Comparison of ENCODE assay signal across 23 cellular contexts in genomic region chr6:14178083-14178445, GRCh38.
"Had no signal": no experiment of that assay in that cellular context is flagged by ENCODE, and none has a peak within 500 bp of the region (broad histone marks: within the 10 kb centered on the region; RNA-seq: fewer than 3 reads in every experiment).

No MANE protein-coding gene starts in this region.

- H3K9ac ChIP-seq: parathyroid adenoma had no signal

- ATAC-seq: heart left ventricle; left ventricle myocardium superior; psoas muscle; sciatic nerve; stimulated activated naive B cell treated with anti-CD40 and anti-IgM and Interleukin-4, amounts not matched to agents 10 μg/mL and 1 μg/mL and 100 μg/mL, for 72 hours; stimulated activated naive CD8-positive, alpha-beta T cell treated with anti-CD3 and anti-CD28 coated beads, Interleukin-15, amount 100 ng/mL, for 72 hours; upper lobe of right lung had no signal

- DNase-seq: effector CD4-positive, alpha-beta T cell; endodermal cell; heart left ventricle; hippocampal formation; left colon; left ventricle myocardium superior; mesenchymal stem cell; naive B cell; psoas muscle; retina; stimulated activated CD4-positive, alpha-beta T cell treated with anti-CD3 and anti-CD28 coated beads, Interleukin-2, amount 100 ng/mL, for 24 hours; stimulated activated CD4-positive, alpha-beta T cell treated with anti-CD3 and anti-CD28 coated beads, Interleukin-4, amount 100 ng/mL, for 4 hours; stimulated activated naive B cell treated with anti-CD40 and anti-IgM and Interleukin-4, amounts not matched to agents 10 μg/mL and 1 μg/mL and 100 μg/mL, for 72 hours; stimulated activated naive CD8-positive, alpha-beta T cell treated with anti-CD3 and anti-CD28 coated beads, Interleukin-15, amount 100 ng/mL, for 72 hours; testis; upper lobe of right lung had no signal

- H3K4me3 ChIP-seq: coronary artery, heart left ventricle, lung, psoas muscle, skin epidermis, testis, tibial nerve, upper lobe of right lung had no signal

- H3K27me3 ChIP-seq: heart left ventricle, testis, tibial nerve, upper lobe of right lung had no signal

- H3K27ac Mint-ChIP-seq: endodermal cell; nephron; stimulated activated naive CD8-positive, alpha-beta T cell treated with anti-CD3 and anti-CD28 coated beads, Interleukin-15, amount 100 ng/mL, for 72 hours had no signal

- H3K27ac ChIP-seq: coronary artery, heart left ventricle, parathyroid adenoma, psoas muscle, skin epidermis, testis, tibial nerve, upper lobe of right lung had no signal

- H3K4me1 ChIP-seq: heart left ventricle, parathyroid adenoma, psoas muscle, testis, tibial nerve, upper lobe of right lung had no signal

- H3K36me3 ChIP-seq: heart left ventricle, tibial nerve, upper lobe of right lung had no signal

- H3K4me1 Mint-ChIP-seq: nephron had no signal

- H3K9me3 Mint-ChIP-seq: stimulated activated naive B cell treated with anti-CD40 and anti-IgM and Interleukin-4, amounts not matched to agents 10 μg/mL and 1 μg/mL and 100 μg/mL, for 72 hours; stimulated activated naive CD8-positive, alpha-beta T cell treated with anti-CD3 and anti-CD28 coated beads, Interleukin-15, amount 100 ng/mL, for 72 hours had no signal

- H3K79me2 ChIP-seq: parathyroid adenoma had no signal

- H3K27me3 Mint-ChIP-seq: naive B cell; stimulated activated naive B cell treated with anti-CD40 and anti-IgM and Interleukin-4, amounts not matched to agents 10 μg/mL and 1 μg/mL and 100 μg/mL, for 72 hours; stimulated activated naive CD8-positive, alpha-beta T cell treated with anti-CD3 and anti-CD28 coated beads, Interleukin-15, amount 100 ng/mL, for 72 hours had no signal

- H3K4me3 Mint-ChIP-seq: endodermal cell; naive B cell; nephron; stimulated activated naive B cell treated with anti-CD40 and anti-IgM and Interleukin-4, amounts not matched to agents 10 μg/mL and 1 μg/mL and 100 μg/mL, for 72 hours; stimulated activated naive CD8-positive, alpha-beta T cell treated with anti-CD3 and anti-CD28 coated beads, Interleukin-15, amount 100 ng/mL, for 72 hours had no signal
